In the genomic region with DNA sequence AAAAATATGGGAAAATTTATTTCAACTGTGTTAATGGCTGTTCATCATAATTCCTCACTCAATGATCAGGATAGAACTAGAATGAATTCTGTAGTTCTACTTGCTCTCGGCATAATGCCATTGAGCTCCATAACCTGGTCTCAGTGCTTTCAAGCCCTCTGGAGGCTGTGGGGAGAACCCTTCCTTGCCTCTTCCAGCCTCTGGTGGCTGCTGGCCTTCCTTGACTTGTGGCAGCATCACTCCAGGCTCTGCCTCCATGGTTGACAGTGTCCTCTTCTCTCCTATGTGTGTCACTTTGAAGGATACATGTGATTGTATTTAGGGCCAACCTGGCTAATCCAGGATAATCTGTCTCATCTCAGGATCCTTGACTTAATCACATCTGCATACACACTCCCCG, we compare ENCODE assay signal across 1 cellular context.
TF ChIP-seq lines count a peak whose summit lies in the region.

No MANE protein-coding gene starts in this region.

TF ChIP-seq in K562, 482 proteins besides CTCF, POLR2A, EP300 and RAD21 (continued from another document):
- TF ChIP-seq ZNF197 (CRISPR knock-in tag; IDR thresholded peaks at IDR 0.05; ENCODE audit: low read depth) (no peak), RBBP5 (IDR thresholded peaks at IDR 0.05; ENCODE audit: borderline replicate concordance, insufficient read depth, low read length, poor library complexity, severe bottlenecking) (no peak)
